1 cellular context compared by ENCODE assay signal in the genomic region with DNA sequence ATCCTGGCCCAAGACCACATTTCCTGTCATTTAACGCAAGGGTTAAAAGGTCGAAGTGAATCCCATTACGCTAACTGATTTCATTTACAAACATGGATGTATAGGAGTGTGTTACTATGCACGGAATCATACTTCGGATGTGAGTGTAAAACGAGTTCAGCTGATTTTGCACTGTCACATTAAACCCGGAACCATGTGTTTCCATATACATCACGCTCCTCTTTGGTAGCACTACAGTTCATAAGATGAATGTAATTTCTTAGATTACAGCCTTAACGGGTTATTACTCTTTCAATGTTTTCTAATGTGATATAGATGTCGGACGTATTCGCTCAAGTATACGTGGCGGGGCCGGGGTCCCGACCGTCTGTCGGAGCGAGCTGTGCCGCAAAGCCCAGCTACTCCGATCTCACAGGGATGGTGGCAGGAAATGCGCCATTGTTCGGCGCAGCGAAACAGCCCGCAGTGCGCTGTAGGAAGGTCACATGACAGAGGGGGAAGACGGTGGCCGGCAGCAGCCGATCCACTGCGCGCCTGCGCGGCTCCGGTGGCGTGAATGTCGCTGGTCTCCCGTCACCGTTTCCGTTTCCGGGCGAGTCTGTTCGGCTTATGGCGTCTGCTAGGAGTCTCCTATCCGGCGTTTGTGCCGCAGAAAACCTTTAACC.
A peak's percentile ranks its signal among the peaks of the same experiment; 100 is the strongest.
TF ChIP-seq lines count a peak whose summit lies in the region.

No MANE protein-coding gene starts in this region.

TF ChIP-seq in HepG2, 621 proteins besides CTCF, POLR2A, EP300 and RAD21 (continued from another document and continues in another):
- TF ChIP-seq, protein P1, sequence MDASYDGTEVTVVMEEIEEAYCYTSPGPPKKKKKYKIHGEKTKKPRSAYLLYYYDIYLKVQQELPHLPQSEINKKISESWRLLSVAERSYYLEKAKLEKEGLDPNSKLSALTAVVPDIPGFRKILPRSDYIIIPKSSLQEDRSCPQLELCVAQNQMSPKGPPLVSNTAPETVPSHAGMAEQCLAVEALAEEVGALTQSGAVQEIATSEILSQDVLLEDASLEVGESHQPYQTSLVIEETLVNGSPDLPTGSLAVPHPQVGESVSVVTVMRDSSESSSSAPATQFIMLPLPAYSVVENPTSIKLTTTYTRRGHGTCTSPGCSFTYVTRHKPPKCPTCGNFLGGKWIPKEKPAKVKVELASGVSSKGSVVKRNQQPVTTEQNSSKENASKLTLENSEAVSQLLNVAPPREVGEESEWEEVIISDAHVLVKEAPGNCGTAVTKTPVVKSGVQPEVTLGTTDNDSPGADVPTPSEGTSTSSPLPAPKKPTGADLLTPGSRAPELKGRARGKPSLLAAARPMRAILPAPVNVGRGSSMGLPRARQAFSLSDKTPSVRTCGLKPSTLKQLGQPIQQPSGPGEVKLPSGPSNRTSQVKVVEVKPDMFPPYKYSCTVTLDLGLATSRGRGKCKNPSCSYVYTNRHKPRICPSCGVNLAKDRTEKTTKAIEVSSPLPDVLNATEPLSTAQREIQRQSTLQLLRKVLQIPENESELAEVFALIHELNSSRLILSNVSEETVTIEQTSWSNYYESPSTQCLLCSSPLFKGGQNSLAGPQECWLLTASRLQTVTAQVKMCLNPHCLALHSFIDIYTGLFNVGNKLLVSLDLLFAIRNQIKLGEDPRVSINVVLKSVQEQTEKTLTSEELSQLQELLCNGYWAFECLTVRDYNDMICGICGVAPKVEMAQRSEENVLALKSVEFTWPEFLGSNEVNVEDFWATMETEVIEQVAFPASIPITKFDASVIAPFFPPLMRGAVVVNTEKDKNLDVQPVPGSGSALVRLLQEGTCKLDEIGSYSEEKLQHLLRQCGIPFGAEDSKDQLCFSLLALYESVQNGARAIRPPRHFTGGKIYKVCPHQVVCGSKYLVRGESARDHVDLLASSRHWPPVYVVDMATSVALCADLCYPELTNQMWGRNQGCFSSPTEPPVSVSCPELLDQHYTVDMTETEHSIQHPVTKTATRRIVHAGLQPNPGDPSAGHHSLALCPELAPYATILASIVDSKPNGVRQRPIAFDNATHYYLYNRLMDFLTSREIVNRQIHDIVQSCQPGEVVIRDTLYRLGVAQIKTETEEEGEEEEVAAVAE (CRISPR knock-in tag; IDR thresholded peaks at IDR 0.05; ENCODE audit: borderline replicate concordance) = no peak
- TF ChIP-seq KDM3A (CRISPR knock-in tag; IDR thresholded peaks at IDR 0.05; ENCODE audit: low read depth) = no peak
- TF ChIP-seq HDAC2 (CRISPR knock-in tag; IDR thresholded peaks at IDR 0.05) = no peak
- TF ChIP-seq, protein P2, sequence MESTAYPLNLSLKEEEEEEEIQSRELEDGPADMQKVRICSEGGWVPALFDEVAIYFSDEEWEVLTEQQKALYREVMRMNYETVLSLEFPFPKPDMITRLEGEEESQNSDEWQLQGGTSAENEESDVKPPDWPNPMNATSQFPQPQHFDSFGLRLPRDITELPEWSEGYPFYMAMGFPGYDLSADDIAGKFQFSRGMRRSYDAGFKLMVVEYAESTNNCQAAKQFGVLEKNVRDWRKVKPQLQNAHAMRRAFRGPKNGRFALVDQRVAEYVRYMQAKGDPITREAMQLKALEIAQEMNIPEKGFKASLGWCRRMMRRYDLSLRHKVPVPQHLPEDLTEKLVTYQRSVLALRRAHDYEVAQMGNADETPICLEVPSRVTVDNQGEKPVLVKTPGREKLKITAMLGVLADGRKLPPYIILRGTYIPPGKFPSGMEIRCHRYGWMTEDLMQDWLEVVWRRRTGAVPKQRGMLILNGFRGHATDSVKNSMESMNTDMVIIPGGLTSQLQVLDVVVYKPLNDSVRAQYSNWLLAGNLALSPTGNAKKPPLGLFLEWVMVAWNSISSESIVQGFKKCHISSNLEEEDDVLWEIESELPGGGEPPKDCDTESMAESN (CRISPR knock-in tag; conservative IDR thresholded peaks at IDR 0.05) = no peak
- no peak for TF ChIP-seq ZFY (CRISPR knock-in tag; IDR thresholded peaks at IDR 0.05)
- TF ChIP-seq, protein P3, sequence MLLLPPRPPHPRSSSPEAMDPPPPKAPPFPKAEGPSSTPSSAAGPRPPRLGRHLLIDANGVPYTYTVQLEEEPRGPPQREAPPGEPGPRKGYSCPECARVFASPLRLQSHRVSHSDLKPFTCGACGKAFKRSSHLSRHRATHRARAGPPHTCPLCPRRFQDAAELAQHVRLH (CRISPR knock-in tag; IDR thresholded peaks at IDR 0.05; ENCODE audit: borderline replicate concordance, low read depth) = no peak
- TF ChIP-seq ATF7 (IDR thresholded peaks at IDR 0.05) = no peak
- no peak for TF ChIP-seq ATF7 (CRISPR knock-in tag; IDR thresholded peaks at IDR 0.05)
- TF ChIP-seq GPN1 (CRISPR knock-in tag; IDR thresholded peaks at IDR 0.05; ENCODE audit: borderline replicate concordance) = no peak
- no peak for TF ChIP-seq SMYD3 (CRISPR knock-in tag; IDR thresholded peaks at IDR 0.05)
- no peak for TF ChIP-seq ZFP82 (CRISPR knock-in tag; IDR thresholded peaks at IDR 0.05; ENCODE audit: borderline replicate concordance)
- TF ChIP-seq ZNF530 (CRISPR knock-in tag; IDR thresholded peaks at IDR 0.05; ENCODE audit: low read depth) = no peak
- no peak for TF ChIP-seq FOXA1 (IDR thresholded peaks at IDR 0.05)
- TF ChIP-seq FOXA1 (CRISPR knock-in tag; IDR thresholded peaks at IDR 0.05) = no peak
- TF ChIP-seq RARA (CRISPR knock-in tag; IDR thresholded peaks at IDR 0.05) = no peak
- no peak for TF ChIP-seq ZNF160 (CRISPR knock-in tag; IDR thresholded peaks at IDR 0.05)
- no peak for TF ChIP-seq MAFG (CRISPR knock-in tag; IDR thresholded peaks at IDR 0.05)
- no peak for TF ChIP-seq XBP1 (CRISPR knock-in tag; IDR thresholded peaks at IDR 0.05)
- 0 out of 2 replicates have a peak, but pooled peaks have one; percentile 62 for TF ChIP-seq MTF2 (CRISPR knock-in tag; IDR thresholded peaks at IDR 0.05; ENCODE audit: borderline replicate concordance)
- TF ChIP-seq, protein P4, sequence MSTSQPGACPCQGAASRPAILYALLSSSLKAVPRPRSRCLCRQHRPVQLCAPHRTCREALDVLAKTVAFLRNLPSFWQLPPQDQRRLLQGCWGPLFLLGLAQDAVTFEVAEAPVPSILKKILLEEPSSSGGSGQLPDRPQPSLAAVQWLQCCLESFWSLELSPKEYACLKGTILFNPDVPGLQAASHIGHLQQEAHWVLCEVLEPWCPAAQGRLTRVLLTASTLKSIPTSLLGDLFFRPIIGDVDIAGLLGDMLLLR (CRISPR knock-in tag; IDR thresholded peaks at IDR 0.05) = no peak
- TF ChIP-seq, protein P5, sequence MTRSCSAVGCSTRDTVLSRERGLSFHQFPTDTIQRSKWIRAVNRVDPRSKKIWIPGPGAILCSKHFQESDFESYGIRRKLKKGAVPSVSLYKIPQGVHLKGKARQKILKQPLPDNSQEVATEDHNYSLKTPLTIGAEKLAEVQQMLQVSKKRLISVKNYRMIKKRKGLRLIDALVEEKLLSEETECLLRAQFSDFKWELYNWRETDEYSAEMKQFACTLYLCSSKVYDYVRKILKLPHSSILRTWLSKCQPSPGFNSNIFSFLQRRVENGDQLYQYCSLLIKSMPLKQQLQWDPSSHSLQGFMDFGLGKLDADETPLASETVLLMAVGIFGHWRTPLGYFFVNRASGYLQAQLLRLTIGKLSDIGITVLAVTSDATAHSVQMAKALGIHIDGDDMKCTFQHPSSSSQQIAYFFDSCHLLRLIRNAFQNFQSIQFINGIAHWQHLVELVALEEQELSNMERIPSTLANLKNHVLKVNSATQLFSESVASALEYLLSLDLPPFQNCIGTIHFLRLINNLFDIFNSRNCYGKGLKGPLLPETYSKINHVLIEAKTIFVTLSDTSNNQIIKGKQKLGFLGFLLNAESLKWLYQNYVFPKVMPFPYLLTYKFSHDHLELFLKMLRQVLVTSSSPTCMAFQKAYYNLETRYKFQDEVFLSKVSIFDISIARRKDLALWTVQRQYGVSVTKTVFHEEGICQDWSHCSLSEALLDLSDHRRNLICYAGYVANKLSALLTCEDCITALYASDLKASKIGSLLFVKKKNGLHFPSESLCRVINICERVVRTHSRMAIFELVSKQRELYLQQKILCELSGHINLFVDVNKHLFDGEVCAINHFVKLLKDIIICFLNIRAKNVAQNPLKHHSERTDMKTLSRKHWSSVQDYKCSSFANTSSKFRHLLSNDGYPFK (CRISPR knock-in tag; IDR thresholded peaks at IDR 0.05; ENCODE audit: borderline replicate concordance) = peak; percentile 81; the same call in 1 of the 2 replicates
- TF ChIP-seq SIX1 (CRISPR knock-in tag; IDR thresholded peaks at IDR 0.05; ENCODE audit: borderline replicate concordance) = no peak
- TF ChIP-seq, protein P6, sequence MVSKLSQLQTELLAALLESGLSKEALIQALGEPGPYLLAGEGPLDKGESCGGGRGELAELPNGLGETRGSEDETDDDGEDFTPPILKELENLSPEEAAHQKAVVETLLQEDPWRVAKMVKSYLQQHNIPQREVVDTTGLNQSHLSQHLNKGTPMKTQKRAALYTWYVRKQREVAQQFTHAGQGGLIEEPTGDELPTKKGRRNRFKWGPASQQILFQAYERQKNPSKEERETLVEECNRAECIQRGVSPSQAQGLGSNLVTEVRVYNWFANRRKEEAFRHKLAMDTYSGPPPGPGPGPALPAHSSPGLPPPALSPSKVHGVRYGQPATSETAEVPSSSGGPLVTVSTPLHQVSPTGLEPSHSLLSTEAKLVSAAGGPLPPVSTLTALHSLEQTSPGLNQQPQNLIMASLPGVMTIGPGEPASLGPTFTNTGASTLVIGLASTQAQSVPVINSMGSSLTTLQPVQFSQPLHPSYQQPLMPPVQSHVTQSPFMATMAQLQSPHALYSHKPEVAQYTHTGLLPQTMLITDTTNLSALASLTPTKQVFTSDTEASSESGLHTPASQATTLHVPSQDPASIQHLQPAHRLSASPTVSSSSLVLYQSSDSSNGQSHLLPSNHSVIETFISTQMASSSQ (IDR thresholded peaks at IDR 0.05; ENCODE audit: low read depth) = no peak
- TF ChIP-seq, protein P6 (CRISPR knock-in tag; IDR thresholded peaks at IDR 0.05; ENCODE audit: borderline replicate concordance) = no peak
- TF ChIP-seq ZBTB3 (CRISPR knock-in tag; IDR thresholded peaks at IDR 0.05; ENCODE audit: borderline replicate concordance, low read depth) = no peak
- no peak for TF ChIP-seq ZNF260 (CRISPR knock-in tag; IDR thresholded peaks at IDR 0.05; ENCODE audit: borderline replicate concordance, low read depth)
- no peak for TF ChIP-seq ZNF3 (CRISPR knock-in tag; IDR thresholded peaks at IDR 0.05)
- no peak for TF ChIP-seq PHF21A (CRISPR knock-in tag; IDR thresholded peaks at IDR 0.05)
- TF ChIP-seq FOXK2 (IDR thresholded peaks at IDR 0.05) = no peak
- TF ChIP-seq, protein P7, sequence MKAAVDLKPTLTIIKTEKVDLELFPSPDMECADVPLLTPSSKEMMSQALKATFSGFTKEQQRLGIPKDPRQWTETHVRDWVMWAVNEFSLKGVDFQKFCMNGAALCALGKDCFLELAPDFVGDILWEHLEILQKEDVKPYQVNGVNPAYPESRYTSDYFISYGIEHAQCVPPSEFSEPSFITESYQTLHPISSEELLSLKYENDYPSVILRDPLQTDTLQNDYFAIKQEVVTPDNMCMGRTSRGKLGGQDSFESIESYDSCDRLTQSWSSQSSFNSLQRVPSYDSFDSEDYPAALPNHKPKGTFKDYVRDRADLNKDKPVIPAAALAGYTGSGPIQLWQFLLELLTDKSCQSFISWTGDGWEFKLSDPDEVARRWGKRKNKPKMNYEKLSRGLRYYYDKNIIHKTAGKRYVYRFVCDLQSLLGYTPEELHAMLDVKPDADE (CRISPR knock-in tag; IDR thresholded peaks at IDR 0.05) = no peak
- no peak for TF ChIP-seq SIN3B (IDR thresholded peaks at IDR 0.05; ENCODE audit: low read length)
- no peak for TF ChIP-seq SOX6 (IDR thresholded peaks at IDR 0.05)
- TF ChIP-seq SOX6 (CRISPR knock-in tag; IDR thresholded peaks at IDR 0.05) = peak; percentile 28; the same call in 1 of the 2 replicates
- TF ChIP-seq DNMT3B (CRISPR knock-in tag; conservative IDR thresholded peaks at IDR 0.05) = no peak
- TF ChIP-seq MYNN (CRISPR knock-in tag; IDR thresholded peaks at IDR 0.05; ENCODE audit: low read depth) = no peak
- peak; percentile 76; the same call in 1 of the 2 replicates for TF ChIP-seq EHMT2 (IDR thresholded peaks at IDR 0.05; ENCODE audit: borderline replicate concordance, low read depth, low read length)
- no peak for TF ChIP-seq LCORL (IDR thresholded peaks at IDR 0.05)
- TF ChIP-seq LCORL (CRISPR knock-in tag; IDR thresholded peaks at IDR 0.05) = no peak
- no peak for TF ChIP-seq ZNF556 (CRISPR knock-in tag; IDR thresholded peaks at IDR 0.05; ENCODE audit: borderline replicate concordance)
- TF ChIP-seq ZNF34 (CRISPR knock-in tag; IDR thresholded peaks at IDR 0.05; ENCODE audit: borderline replicate concordance) = no peak
- no peak for TF ChIP-seq FOSL1 (CRISPR knock-in tag; IDR thresholded peaks at IDR 0.05; ENCODE audit: borderline replicate concordance)
- no peak for TF ChIP-seq KMT2A (CRISPR knock-in tag; IDR thresholded peaks at IDR 0.05)
- no peak for TF ChIP-seq HNRNPK (IDR thresholded peaks at IDR 0.05; ENCODE audit: low read depth, low read length, poor library complexity, severe bottlenecking)
- no peak for TF ChIP-seq ZNF543 (CRISPR knock-in tag; IDR thresholded peaks at IDR 0.05)
- TF ChIP-seq, protein P8, sequence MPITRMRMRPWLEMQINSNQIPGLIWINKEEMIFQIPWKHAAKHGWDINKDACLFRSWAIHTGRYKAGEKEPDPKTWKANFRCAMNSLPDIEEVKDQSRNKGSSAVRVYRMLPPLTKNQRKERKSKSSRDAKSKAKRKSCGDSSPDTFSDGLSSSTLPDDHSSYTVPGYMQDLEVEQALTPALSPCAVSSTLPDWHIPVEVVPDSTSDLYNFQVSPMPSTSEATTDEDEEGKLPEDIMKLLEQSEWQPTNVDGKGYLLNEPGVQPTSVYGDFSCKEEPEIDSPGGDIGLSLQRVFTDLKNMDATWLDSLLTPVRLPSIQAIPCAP (CRISPR knock-in tag; IDR thresholded peaks at IDR 0.05; ENCODE audit: low read depth) = no peak
- TF ChIP-seq, protein P9, sequence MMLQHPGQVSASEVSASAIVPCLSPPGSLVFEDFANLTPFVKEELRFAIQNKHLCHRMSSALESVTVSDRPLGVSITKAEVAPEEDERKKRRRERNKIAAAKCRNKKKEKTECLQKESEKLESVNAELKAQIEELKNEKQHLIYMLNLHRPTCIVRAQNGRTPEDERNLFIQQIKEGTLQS (CRISPR knock-in tag; IDR thresholded peaks at IDR 0.05) = no peak
- no peak for TF ChIP-seq MEIS2 (CRISPR knock-in tag; IDR thresholded peaks at IDR 0.05)
- TF ChIP-seq, protein P10, sequence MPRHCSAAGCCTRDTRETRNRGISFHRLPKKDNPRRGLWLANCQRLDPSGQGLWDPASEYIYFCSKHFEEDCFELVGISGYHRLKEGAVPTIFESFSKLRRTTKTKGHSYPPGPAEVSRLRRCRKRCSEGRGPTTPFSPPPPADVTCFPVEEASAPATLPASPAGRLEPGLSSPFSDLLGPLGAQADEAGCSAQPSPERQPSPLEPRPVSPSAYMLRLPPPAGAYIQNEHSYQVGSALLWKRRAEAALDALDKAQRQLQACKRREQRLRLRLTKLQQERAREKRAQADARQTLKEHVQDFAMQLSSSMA (CRISPR knock-in tag; IDR thresholded peaks at IDR 0.05) = no peak
